In genomic region chr16:18945233-18945632, GRCh38 we compare ENCODE assay signal across 14 cellular contexts. TPM values are rescaled to one million over a fixed set of nuclear protein-coding genes. Genes with fewer than 3 reads are reported as not detected.
"Had no signal": no experiment of that assay in that cellular context is flagged by ENCODE, and none has a peak within 500 bp of the region (broad histone marks: within the 10 kb centered on the region; RNA-seq: fewer than 3 reads in every experiment).

No MANE protein-coding gene starts in this region.

- H3K27me3 Mint-ChIP-seq: dendritic cell treated with granulocyte-macrophage colony-stimulating factor and Interleukin-4, amounts not matched to agents 40 ng/mL and 50 ng/mL, for 4 days; naive thymus-derived CD8-positive, alpha-beta T cell had no signal

- ATAC-seq: gastroesophageal sphincter had no signal

- H3K9me3 Mint-ChIP-seq: activated T-helper 1 cell treated with anti-CD3 and anti-CD28 coated beads, Interleukin-12 subunit alpha, Interleukin-12 subunit beta, Interleukin-2, Interleukin-4 antibody, amounts not matched to agents 30 ng/mL and 10 ng/mL and 1 ng/mL, durations not matched to agents 14 hours and 24 hours and 36 hours; dendritic cell treated with granulocyte-macrophage colony-stimulating factor and Interleukin-4, amounts not matched to agents 40 ng/mL and 50 ng/mL, for 4 days; naive thymus-derived CD8-positive, alpha-beta T cell had no signal

- H3K4me1 ChIP-seq: gastroesophageal sphincter had no signal

- H3K27ac Mint-ChIP-seq: dendritic cell treated with granulocyte-macrophage colony-stimulating factor and Interleukin-4, amounts not matched to agents 40 ng/mL and 50 ng/mL, for 4 days had no signal

- H3K9me3 ChIP-seq: gastroesophageal sphincter, heart right ventricle, neutrophil, tibial nerve had no signal

- H3K27ac ChIP-seq: gastroesophageal sphincter had no signal

- H3K36me3 ChIP-seq: gastroesophageal sphincter, heart right ventricle, neutrophil, tibial nerve had no signal

- H3K27me3 ChIP-seq: gastroesophageal sphincter, heart right ventricle, neutrophil, tibial nerve had no signal

- DNase-seq: activated CD4-positive, alpha-beta T cell treated with anti-CD3 and anti-CD28 coated beads for 4 hours; activated CD8-positive, alpha-beta memory T cell treated with anti-CD3 and anti-CD28 coated beads for 24 hours; activated naive CD4-positive, alpha-beta T cell treated with Interleukin-2 at 50 U/mL for 16 hours; aorta; cerebellar nuclear complex; heart right ventricle; stimulated activated CD4-positive, alpha-beta T cell treated with anti-CD3 and anti-CD28 coated beads, Interleukin-2, amount 100 ng/mL, for 48 hours had no signal

- H3K36me3 Mint-ChIP-seq: naive thymus-derived CD8-positive, alpha-beta T cell had no signal

RNA-seq across cellular contexts. Expression of gene TMC7, which starts 38.5 kb away (rescaled TPM):
- total RNA-seq: activated T-helper 1 cell treated with anti-CD3 and anti-CD28 coated beads, Interleukin-12 subunit alpha, Interleukin-12 subunit beta, Interleukin-2, Interleukin-4 antibody, amounts not matched to agents 30 ng/mL and 10 ng/mL and 1 ng/mL, durations not matched to agents 14 hours and 24 hours and 36 hours; mononuclear cell; naive thymus-derived CD8-positive, alpha-beta T cell had no signal
